ENCODE assay signal across 31 cellular contexts in the genomic region with DNA sequence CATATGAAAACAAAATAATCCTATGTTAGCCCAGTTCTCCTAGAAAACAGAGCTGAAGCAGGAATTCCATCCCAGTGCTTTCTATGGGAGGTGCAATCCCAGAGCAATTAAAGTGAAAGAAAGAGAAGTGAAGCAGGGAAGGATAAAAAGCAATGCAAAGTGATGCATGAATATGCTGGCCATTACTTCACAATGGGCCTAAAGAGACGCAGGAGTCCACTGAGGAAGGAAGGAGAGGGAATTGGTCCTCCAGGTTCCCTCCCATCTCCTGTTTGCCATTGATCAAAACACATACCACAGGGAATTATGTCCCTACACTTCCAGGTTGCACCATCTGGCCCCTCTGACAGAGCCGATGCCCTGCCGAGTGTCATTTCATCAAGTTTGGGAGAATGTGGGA.
DNase-seq lines count a peak whose midpoint lies in the region; ATAC-seq and TF ChIP-seq lines count a peak whose summit lies in the region.
"Had no signal": no experiment of that assay in that cellular context is flagged by ENCODE, and none has a peak within 500 bp of the region (broad histone marks: within the 10 kb centered on the region; RNA-seq: fewer than 3 reads in every experiment).

No MANE protein-coding gene starts in this region.

- peaks cover 7 to 9% of the 10 kb centered on the region in 2 donors for H3K4me1 ChIP-seq in neuronal stem cell (ENCODE audit: control insufficient read depth in 2 of 2, insufficient read depth in 1 of 2, low read depth in 1 of 2, low read length in 2 of 2)
- H3K4me1 ChIP-seq: left ventricle myocardium inferior, uterus had no signal

- H3K18ac ChIP-seq in neuronal stem cell (ENCODE audit: low read length), result no peak overlapping the region

- H2BK5ac ChIP-seq in neuronal stem cell (ENCODE audit: low read length), result no peak overlapping the region

- H3K4me3 Mint-ChIP-seq in glutamatergic neuron (ENCODE audit: unreplicated experiment), result no peak overlapping the region
- H3K4me3 Mint-ChIP-seq in CD14-positive monocyte, result no peak overlapping the region
- H3K4me3 Mint-ChIP-seq: activated naive CD8-positive, alpha-beta T cell treated with anti-CD3 and anti-CD28 coated beads, Interleukin-2, amount 50 U/mL, for 24 hours; activated T-cell treated with anti-CD3 and anti-CD28 coated beads, Interleukin-2, amount 50 U/mL, for 24 hours; CD4-positive, alpha-beta memory T cell had no signal

- no peak overlapping the region for H4K91ac ChIP-seq in neuronal stem cell (ENCODE audit: low read depth, low read length, poor library complexity)

- H2BK120ac ChIP-seq in neuronal stem cell (ENCODE audit: low read depth, low read length), result no peak overlapping the region

- peak overlapping the region; percentile 71 for H3K27ac ChIP-seq in neuronal stem cell (replicated peaks; ENCODE audit: low read length)
- H3K27ac ChIP-seq: hepatocyte, left ventricle myocardium inferior, suprapubic skin, uterus had no signal

- H3K36me3 Mint-ChIP-seq in glutamatergic neuron (ENCODE audit: unreplicated experiment) (peaks cover 3% of the 10 kb centered on the region), CD14-positive monocyte (no peaks in the 10 kb centered on the region)
- H3K36me3 Mint-ChIP-seq: CD4-positive, alpha-beta memory T cell had no signal

- H3K9me3 ChIP-seq in neuronal stem cell (replicated peaks in 1 of 2; ENCODE audit: control insufficient read depth in 2 of 2, insufficient read depth in 1 of 2, low read depth in 1 of 2, low read length in 2 of 2), result no peaks in the 10 kb centered on the region
- H3K9me3 ChIP-seq: gastrocnemius medialis, left ventricle myocardium inferior, suprapubic skin, uterus had no signal

- no peak for ATAC-seq in GM19467 (IDR thresholded peaks at IDR 0.05; ENCODE audit: unreplicated experiment)
- ATAC-seq: activated naive CD8-positive, alpha-beta T cell treated with anti-CD3 and anti-CD28 coated beads, Interleukin-2, amount 50 U/mL, for 24 hours; gastrocnemius medialis; PC-3 had no signal

- no CpG with 5 or more reads among the region's 3 CpGs for WGBS in neuronal stem cell (ENCODE audit: extremely low coverage in 2 of 2, insufficient read length in 2 of 2, insufficient replicate concordance in 1 of 2), 2 donors

- no peaks in the 10 kb centered on the region for H3K36me3 ChIP-seq in neuronal stem cell (replicated peaks in 1 of 2; ENCODE audit: control insufficient read depth in 2 of 2, insufficient read depth in 2 of 2, low read length in 2 of 2)
- H3K36me3 ChIP-seq: gastrocnemius medialis, left ventricle myocardium inferior, suprapubic skin, uterus had no signal

- no peak overlapping the region for H2BK12ac ChIP-seq in neuronal stem cell (ENCODE audit: low read length)

- H3K4me3 ChIP-seq in neuronal stem cell (ENCODE audit: low read length in 2 of 2), result no peak overlapping the region
- H3K4me3 ChIP-seq: gastrocnemius medialis, hepatocyte, left ventricle myocardium inferior, suprapubic skin, uterus had no signal

- DNase-seq in NCI-H1417 (lab: John Stamatoyannopoulos, UW) (peak in 2 of 3 experiments; percentile 70 to 89), NCI-H1417 treated with DMSO at 0.1 percent for 48 hours (lab: John Stamatoyannopoulos, UW) (no peak), NCI-H146 treated with DMSO at 0.1 percent for 48 hours (lab: John Stamatoyannopoulos, UW; ENCODE audit: unreplicated experiment) (peak; percentile 79), glutamatergic neuron (peak; percentile 23), neuronal stem cell (ENCODE audit: low spot score) (peak; percentile 14), NCI-H226 (no peak), CD14-positive monocyte (ENCODE audit: low spot score) (no peak)
- DNase-seq: 8988T; activated CD4-positive, alpha-beta T cell treated with anti-CD3 and anti-CD28 coated beads for 48 hours; activated gamma-delta T cell treated with Interleukin-2 at 50 U/mL for 16 hours; activated naive CD8-positive, alpha-beta T cell treated with anti-CD3 and anti-CD28 coated beads, Interleukin-2, amount 50 U/mL, for 24 hours; activated T-cell treated with anti-CD3 and anti-CD28 coated beads, Interleukin-2, amount 50 U/mL, for 24 hours; AML-193; CD4-positive, alpha-beta memory T cell; central memory CD4-positive, alpha-beta T cell; DMS153; gastrocnemius medialis; HCEC 1CT; islet precursor cell; left ventricle myocardium inferior; NCI-H1092; NCI-H2227 treated with DMSO at 0.1 percent for 48 hours; NCI-H774; PC-3; Right ventricle myocardium superior; stimulated activated naive CD4-positive, alpha-beta T cell; T-helper 2 cell; uterus had no signal

- no peak overlapping the region for H4K8ac ChIP-seq in neuronal stem cell (ENCODE audit: low read depth, low read length)

- peak overlapping the region; percentile 15 for H2AFZ ChIP-seq in neuronal stem cell (ENCODE audit: low read length)
- H2AFZ ChIP-seq: hepatocyte had no signal

- H3K4me1 Mint-ChIP-seq in glutamatergic neuron (ENCODE audit: low read depth, unreplicated experiment) (peaks cover 19% of the 10 kb centered on the region), CD14-positive monocyte (no peaks in the 10 kb centered on the region)
- H3K4me1 Mint-ChIP-seq: activated naive CD8-positive, alpha-beta T cell treated with anti-CD3 and anti-CD28 coated beads, Interleukin-2, amount 50 U/mL, for 24 hours; CD4-positive, alpha-beta memory T cell had no signal

- no peak overlapping the region for H3K23ac ChIP-seq in neuronal stem cell (ENCODE audit: low read depth, low read length, poor library complexity)

- no peaks in the 10 kb centered on the region for H3K79me1 ChIP-seq in neuronal stem cell (ENCODE audit: low read depth, low read length)

- no peak overlapping the region for H3K4me2 ChIP-seq in neuronal stem cell (ENCODE audit: insufficient read depth, low read length, poor library complexity, severe bottlenecking)
- H3K4me2 ChIP-seq: hepatocyte had no signal

- no peak for TF ChIP-seq CTCF in glutamatergic neuron (IDR thresholded peaks at IDR 0.05; ENCODE audit: partially characterized antibody, unreplicated experiment)
- TF ChIP-seq CTCF in CD14-positive monocyte (IDR thresholded peaks at IDR 0.05), result no peak

- H3K27me3 ChIP-seq in neuronal stem cell (ENCODE audit: control insufficient read depth in 3 of 3, insufficient read depth in 3 of 3, low read depth in 1 of 3, low read length in 3 of 3), result no peaks in the 10 kb centered on the region
- H3K27me3 ChIP-seq: gastrocnemius medialis, hepatocyte, suprapubic skin, uterus had no signal

- H3K9ac ChIP-seq in neuronal stem cell (ENCODE audit: low read depth, low read length, poor library complexity), result no peak overlapping the region

- H3K4ac ChIP-seq in neuronal stem cell (ENCODE audit: low read length), result no peak overlapping the region

- intact Hi-C loops in CD14-positive monocyte (cut with micrococcal nuclease), result no loop called here

- H2BK15ac ChIP-seq in neuronal stem cell (ENCODE audit: low read length), result no peak overlapping the region

- H3K27me3 Mint-ChIP-seq in glutamatergic neuron (ENCODE audit: unreplicated experiment) (peaks cover 5% of the 10 kb centered on the region), CD14-positive monocyte (ENCODE audit: low read depth in 3 of 3) (peaks cover 0 to 4% (median 3%) of the 10 kb centered on the region in 3 donors)

- H3K14ac ChIP-seq in neuronal stem cell (ENCODE audit: low read length), result no peak overlapping the region

- peak overlapping the region; percentile 9 for H3K27ac Mint-ChIP-seq in glutamatergic neuron (ENCODE audit: unreplicated experiment)
- no peak overlapping the region for H3K27ac Mint-ChIP-seq in CD14-positive monocyte
- H3K27ac Mint-ChIP-seq: activated naive CD8-positive, alpha-beta T cell treated with anti-CD3 and anti-CD28 coated beads, Interleukin-2, amount 50 U/mL, for 24 hours; activated T-cell treated with anti-CD3 and anti-CD28 coated beads, Interleukin-2, amount 50 U/mL, for 24 hours; CD4-positive, alpha-beta memory T cell had no signal

- H3K9me3 Mint-ChIP-seq in glutamatergic neuron (ENCODE audit: unreplicated experiment) (peaks cover 7% of the 10 kb centered on the region), CD14-positive monocyte (peaks cover 0 to 5% (median 0%) of the 10 kb centered on the region in 7 donors)
- H3K9me3 Mint-ChIP-seq: activated naive CD8-positive, alpha-beta T cell treated with anti-CD3 and anti-CD28 coated beads, Interleukin-2, amount 50 U/mL, for 24 hours; activated T-cell treated with anti-CD3 and anti-CD28 coated beads, Interleukin-2, amount 50 U/mL, for 24 hours had no signal

- H2AK5ac ChIP-seq in neuronal stem cell (ENCODE audit: low read depth, low read length), result no peak overlapping the region

Comparison
In these comparisons a context has a peak if more than half of its experiments do, and no peak if none do; other contexts are left out.
1. DNase-seq: peak in NCI-H1417 (2 of 3), NCI-H146 treated with DMSO at 0.1 percent for 48 hours (single experiment), glutamatergic neuron (single experiment) and neuronal stem cell (single experiment); none in NCI-H1417 treated with DMSO at 0.1 percent for 48 hours (single experiment), NCI-H226 (single experiment) and CD14-positive monocyte (single experiment).